8 cellular contexts compared by ENCODE assay signal in the genomic region with DNA sequence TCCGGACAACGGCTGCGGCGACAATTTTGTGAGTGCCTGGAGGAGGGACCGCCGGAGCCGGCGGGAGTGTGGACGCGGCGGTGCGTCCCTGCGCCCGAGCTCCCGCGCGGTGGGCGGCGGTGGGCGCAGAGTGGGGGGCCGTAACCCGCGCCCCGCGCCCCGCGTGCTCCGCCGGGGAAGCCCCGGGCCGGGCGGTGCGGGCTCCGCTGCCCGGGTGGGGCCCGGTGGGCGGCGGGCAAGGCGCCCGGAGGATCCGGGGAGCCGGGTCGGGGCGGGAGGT. TPM values are rescaled to one million over a fixed set of nuclear protein-coding genes. Genes with fewer than 3 reads are reported as not detected.
A peak's percentile ranks its signal among the peaks of the same experiment; 100 is the strongest.
DNase-seq lines count a peak whose midpoint lies in the region; ATAC-seq and TF ChIP-seq lines count a peak whose summit lies in the region.

No MANE protein-coding gene starts in this region.

- H3K36me3 ChIP-seq in OCI-LY1 (ENCODE audit: insufficient read depth, low read length) (no peaks in the 10 kb centered on the region), esophagus (ENCODE audit: control insufficient read depth in 2 of 2, insufficient read depth in 2 of 2, low read length in 1 of 2) (no peaks in the 10 kb centered on the region)

- DNase-seq in retina, result peak; percentile 67
- no peak for DNase-seq in hippocampal formation (lab: John Stamatoyannopoulos, UW)
- no peak for DNase-seq in EL
- no peak for DNase-seq in sciatic nerve (ENCODE audit: low spot score)

- H3K4me1 ChIP-seq in OCI-LY1 (ENCODE audit: insufficient read depth, low read length, severe bottlenecking), result peaks cover 16% of the 10 kb centered on the region
- peaks cover 0 to 3% of the 10 kb centered on the region in 2 donors for H3K4me1 ChIP-seq in esophagus (ENCODE audit: control insufficient read depth in 2 of 2, insufficient read depth in 2 of 2, low read length in 1 of 2)

- ATAC-seq in GM21360 (IDR thresholded peaks at IDR 0.05; ENCODE audit: unreplicated experiment) (peak; percentile 38), GM21528 (IDR thresholded peaks at IDR 0.05; ENCODE audit: low FRiP score, unreplicated experiment) (no peak), sciatic nerve (no peak)

- H3K9me2 ChIP-seq in OCI-LY1 (ENCODE audit: low read depth, low read length), result no peaks in the 10 kb centered on the region

- TF ChIP-seq CTCF in OCI-LY1 (IDR thresholded peaks at IDR 0.05; ENCODE audit: low read length), result no peak

- H3K4me2 ChIP-seq in OCI-LY1 (ENCODE audit: low read length), result peak overlapping the region; percentile 79

- intact Hi-C loops in sciatic nerve (cut with DNase I), result no loop called here

- H3K79me2 ChIP-seq in OCI-LY1 (ENCODE audit: insufficient read depth, low read length), result no peaks in the 10 kb centered on the region

- H3K9ac ChIP-seq in OCI-LY1 (ENCODE audit: low read length), result peak overlapping the region; percentile 69

- no peaks in the 10 kb centered on the region for H4K20me1 ChIP-seq in OCI-LY1 (ENCODE audit: insufficient read depth, low read length)

- H3F3A ChIP-seq in OCI-LY1 (ENCODE audit: insufficient read depth, low read length), result no peaks in the 10 kb centered on the region

- no peak overlapping the region for H2AFZ ChIP-seq in OCI-LY1 (ENCODE audit: low read length)

- H3K9me3 ChIP-seq in OCI-LY1 (ENCODE audit: low read length) (no peaks in the 10 kb centered on the region), esophagus (ENCODE audit: control insufficient read depth in 2 of 2, insufficient read depth in 1 of 2, low read depth in 1 of 2, low read length in 1 of 2) (no peaks in the 10 kb centered on the region)

- H3K27ac ChIP-seq in OCI-LY1 (ENCODE audit: low read depth, low read length, poor library complexity, severe bottlenecking) (no peak overlapping the region), esophagus (ENCODE audit: low read depth in 2 of 2, low read length in 1 of 2) (peak overlapping the region; percentile 86 to 91)

- WGBS in esophagus, 2 donors, result 0% methylated on average over 10 to 44 of the region's 44 CpGs

- H3K4me3 ChIP-seq in OCI-LY1 (ENCODE audit: low read depth, low read length, poor library complexity, severe bottlenecking) (peak overlapping the region; percentile 65), esophagus (ENCODE audit: low read depth in 1 of 2, low read length in 2 of 2) (peak overlapping the region; percentile 78 to 83)

- H3K27me3 ChIP-seq in OCI-LY1 (ENCODE audit: insufficient read depth, low read length), result 0 out of 2 replicates have a peak, but pooled peaks cover 4% of the 10 kb centered on the region
- H3K27me3 ChIP-seq in esophagus (ENCODE audit: control insufficient read depth in 1 of 2, insufficient read depth in 2 of 2, low read length in 2 of 2), result no peaks in the 10 kb centered on the region

RNA-seq across cellular contexts. Expression of gene MTURN, which starts 0.4 kb away (rescaled TPM):
- 1 to 10 TPM; 7.7 to 9.9 TPM for polyA plus RNA-seq in esophagus
- total RNA-seq in sciatic nerve, result 189 TPM
